8 cellular contexts compared by ENCODE assay signal in genomic region chrX:49002091-49002935, GRCh38. TPM values are rescaled to one million over a fixed set of nuclear protein-coding genes. Genes with fewer than 3 reads are reported as not detected.
DNase-seq lines count a peak whose midpoint lies in the region; ATAC-seq and TF ChIP-seq lines count a peak whose summit lies in the region.

Gene GRIPAP1 (minus strand): TSS chrX:49002264. CDS start chrX:49002229, 35 bp downstream.

- POLR2A ChIA-PET in RWPE1 (lab: Yijun Ruan, JAX; ENCODE audit: low non-redundant PET) = interaction anchor here (0.6 kb wide), 1 partner anchor 1801 kb away, joined by 4 read pairs; no protein-coding TSS in a partner anchor

- H3K4me3 ChIP-seq in fibroblast of mammary gland (ENCODE audit: control insufficient read depth, low read depth, low read length) = peak within 1 kb of the TSS; percentile 81

- CTCF ChIA-PET in RWPE1 (lab: Yijun Ruan, JAX) = no interaction called here

- H3K9me3 Mint-ChIP-seq in activated T-helper 17 cell treated with anti-CD3 and anti-CD28 coated beads, Interleukin-2, amount 50 U/mL, for 72 hours = no peaks in the 10 kb centered on the region
- no peaks in the 10 kb centered on the region for H3K9me3 Mint-ChIP-seq in natural killer cell

- peaks cover 43% of the 10 kb centered on the region for H3K36me3 Mint-ChIP-seq in activated T-helper 17 cell treated with anti-CD3 and anti-CD28 coated beads, Interleukin-2, amount 50 U/mL, for 72 hours (ENCODE audit: low read depth)
- no peaks in the 10 kb centered on the region for H3K36me3 Mint-ChIP-seq in natural killer cell

- DNase-seq in DMS79 treated with DMSO at 0.1 percent for 48 hours (lab: John Stamatoyannopoulos, UW) (peak; percentile 75), Kasumi-1 (lab: John Stamatoyannopoulos, UW) (peak; percentile 75 to 77), RWPE1 (ENCODE audit: low spot score) (peak; percentile 91), fibroblast of mammary gland (ENCODE audit: low read depth) (peak; percentile 90), natural killer cell (peak; percentile 67)
- DNase-seq in stimulated activated naive CD4-positive, alpha-beta T cell treated with Interleukin-2 at 50 U/mL for 16 hours (lab: John Stamatoyannopoulos, UW) = peak; percentile 78

- no peaks in the 10 kb centered on the region for H3K27me3 Mint-ChIP-seq in activated T-helper 17 cell treated with anti-CD3 and anti-CD28 coated beads, Interleukin-2, amount 50 U/mL, for 72 hours
- H3K27me3 Mint-ChIP-seq in natural killer cell (ENCODE audit: low read depth in 2 of 2) = no peaks in the 10 kb centered on the region

- ATAC-seq in GM21786 (IDR thresholded peaks at IDR 0.05; ENCODE audit: unreplicated experiment) (peak; percentile 87), natural killer cell (peak; percentile 77 to 89 (median 78))
- peak; percentile 77 for ATAC-seq in activated T-helper 17 cell treated with anti-CD3 and anti-CD28 coated beads, Interleukin-2, amount 50 U/mL, for 72 hours (replicated peaks)

- peak within 1 kb of the TSS; percentile 97 for H3K27ac Mint-ChIP-seq in activated T-helper 17 cell treated with anti-CD3 and anti-CD28 coated beads, Interleukin-2, amount 50 U/mL, for 72 hours
- H3K27ac Mint-ChIP-seq in natural killer cell = peak within 1 kb of the TSS; percentile 97 to 99

- TF ChIP-seq CTCF in RWPE1 (conservative IDR thresholded peaks at IDR 0.05; ENCODE audit: low read depth) (no peak), fibroblast of mammary gland (conservative IDR thresholded peaks at IDR 0.05; ENCODE audit: control insufficient read depth, insufficient read depth, low read depth, low read length) (no peak), natural killer cell (IDR thresholded peaks at IDR 0.05) (no peak)

- peaks cover 20% of the 10 kb centered on the region for H3K4me1 Mint-ChIP-seq in activated T-helper 17 cell treated with anti-CD3 and anti-CD28 coated beads, Interleukin-2, amount 50 U/mL, for 72 hours
- peaks cover 16 to 35% of the 10 kb centered on the region in 2 donors for H3K4me1 Mint-ChIP-seq in natural killer cell

- intact Hi-C loops in natural killer cell (cut with micrococcal nuclease) = loop anchor here (1.0 to 10.0 kb wide), 3 partner anchors 40 to 88 kb away; partner anchors contain the start of genes PIM2, SLC35A2 and TFE3

- H3K4me3 Mint-ChIP-seq in activated T-helper 17 cell treated with anti-CD3 and anti-CD28 coated beads, Interleukin-2, amount 50 U/mL, for 72 hours = peak within 1 kb of the TSS; percentile 94
- peak within 1 kb of the TSS; percentile 97 for H3K4me3 Mint-ChIP-seq in natural killer cell

- H3K27ac ChIP-seq in RWPE1 = peak within 1 kb of the TSS; percentile 75

RNA-seq across cellular contexts. Expression of gene GRIPAP1, which starts in this region (rescaled TPM):
- total RNA-seq in activated T-helper 17 cell treated with anti-CD3 and anti-CD28 coated beads, Interleukin-2, amount 50 U/mL, for 72 hours = 100 to 1,000 TPM in 1 of 2 donors, 10 to 100 TPM in 1; 88.0 to 126 TPM
- 100 to 1,000 TPM; 120 to 141 (median 131) TPM for total RNA-seq in natural killer cell

Comparison
In these comparisons a context has a peak if more than half of its experiments do, and no peak if none do; other contexts are left out.
1. Peak in every context shown above with its lines: DNase-seq, ATAC-seq, H3K4me3 ChIP-seq and H3K27ac ChIP-seq.